Comparison of ENCODE assay signal across 8 cellular contexts in genomic region chr14:54676822-54677708, GRCh38.
A peak's percentile ranks its signal among the peaks of the same experiment; 100 is the strongest.
DNase-seq lines count a peak whose midpoint lies in the region; TF ChIP-seq lines count a peak whose summit lies in the region.

No MANE protein-coding gene starts in this region.

- TF ChIP-seq CTCF in kidney epithelial cell (IDR thresholded peaks at IDR 0.05; ENCODE audit: insufficient read depth, low read length, poor library complexity, severe bottlenecking), result no peak

- H3K36me3 ChIP-seq in kidney epithelial cell (ENCODE audit: control insufficient read depth, insufficient read depth, low read length), result no peaks in the 10 kb centered on the region

- no peaks in the 10 kb centered on the region for H3K27me3 ChIP-seq in kidney epithelial cell (ENCODE audit: control insufficient read depth, insufficient read depth, low read length)

- peak overlapping the region; percentile 82 for H3K27ac ChIP-seq in caudate nucleus (ENCODE audit: low read depth, low read length)

- no peak overlapping the region for H3K4me3 ChIP-seq in kidney epithelial cell (ENCODE audit: low read depth, low read length)

- DNase-seq in HT1080 (ENCODE audit: low read depth) (peak; percentile 93), caudate nucleus (lab: John Stamatoyannopoulos, UW) (peak in 17 of 61 donors; percentile 6 to 71 (median 22)), kidney epithelial cell (ENCODE audit: low read depth) (peak; percentile 94), superior temporal gyrus (ENCODE audit: extremely low spot score) (peak; percentile 81), NCI-H1436 (lab: John Stamatoyannopoulos, UW) (no peak), NCI-H2081 treated with DMSO at 0.1 percent for 48 hours (lab: John Stamatoyannopoulos, UW) (no peak), SK-N-DZ (ENCODE audit: low spot score) (no peak), NCI-H1417 treated with DMSO at 0.1 percent for 48 hours (lab: John Stamatoyannopoulos, UW) (no peak)

Comparison
In these comparisons a context has a peak if more than half of its experiments do, and no peak if none do; other contexts are left out.
1. DNase-seq: peak in HT1080 (single experiment), kidney epithelial cell (single experiment) and superior temporal gyrus (single experiment); none in NCI-H1436 (single experiment), NCI-H2081 treated with DMSO at 0.1 percent for 48 hours (single experiment), SK-N-DZ (single experiment) and NCI-H1417 treated with DMSO at 0.1 percent for 48 hours (single experiment).